In the genomic region with DNA sequence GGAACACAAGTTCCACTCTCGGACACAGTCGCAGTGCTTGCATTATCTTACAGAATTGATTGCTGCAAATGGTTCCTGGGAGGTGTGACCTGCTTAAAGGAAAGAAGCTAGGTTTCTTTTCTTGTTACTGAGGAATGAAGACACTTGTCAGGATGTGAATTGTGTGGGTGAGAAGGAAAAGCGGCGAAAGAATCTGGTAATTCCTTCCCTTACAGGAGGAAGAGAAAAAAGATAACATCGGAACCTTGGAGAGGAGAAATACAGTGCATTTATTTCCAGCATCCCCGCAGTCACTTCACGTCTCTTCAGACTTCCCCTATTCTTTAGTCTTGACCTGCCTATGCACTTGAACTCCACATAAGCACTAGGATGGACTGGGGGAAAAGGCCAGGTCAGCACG, we compare ENCODE assay signal across 8 cellular contexts. TPM values are rescaled to one million over a fixed set of nuclear protein-coding genes. Genes with fewer than 3 reads are reported as not detected.
DNase-seq lines count a peak whose midpoint lies in the region; ATAC-seq lines count a peak whose summit lies in the region.

No MANE protein-coding gene starts in this region.

- H3K9me3 Mint-ChIP-seq in T-cell: no peaks in the 10 kb centered on the region

- H3K4me1 ChIP-seq in HAP-1: peaks cover 12% of the 10 kb centered on the region

- no peak overlapping the region for H3K27ac Mint-ChIP-seq in T-cell

- H3K4me1 Mint-ChIP-seq in T-cell: peaks cover 19 to 25% (median 22%) of the 10 kb centered on the region in 3 donors

- H3K27me3 Mint-ChIP-seq in T-cell: peaks cover 39 to 43% of the 10 kb centered on the region in 2 donors

- no peaks in the 10 kb centered on the region for H3K9me3 ChIP-seq in HAP-1

- H3K36me3 Mint-ChIP-seq in T-cell: no peaks in the 10 kb centered on the region

- no peaks in the 10 kb centered on the region for H3K27me3 ChIP-seq in HAP-1 (ENCODE audit: low read depth)

- peak overlapping the region; percentile 47 for H3K4me3 ChIP-seq in HAP-1

- DNase-seq in HAP-1 (ENCODE audit: low spot score in 2 of 2) (no peak), T-cell (no peak), fibroblast of peridontal ligament (ENCODE audit: extremely low read depth) (peak; percentile 0), putamen (ENCODE audit: low spot score) (peak; percentile 10), NCI-H2171 (lab: John Stamatoyannopoulos, UW) (no peak), left colon (no peak)

- ATAC-seq in T-cell (replicated peaks in 1 of 4) (no peak), HG03442 (IDR thresholded peaks at IDR 0.05; ENCODE audit: unreplicated experiment) (no peak), HG02623 (IDR thresholded peaks at IDR 0.05; ENCODE audit: unreplicated experiment) (no peak), left colon (no peak)

- in situ Hi-C loops in HAP-1 (cut with MboI; ENCODE audit: low sequenced_read_pairs): loop anchor here (10.0 kb wide), 1 partner anchor 168 kb away; no protein-coding TSS in a partner anchor

- H3K4me3 Mint-ChIP-seq in T-cell: peak overlapping the region; percentile 62 to 83 (median 78)

- CTCF ChIA-PET in T-cell (lab: Charles Lee): no interaction called here

- POLR2A ChIA-PET in T-cell (lab: Charles Lee): interaction anchor here in 1 of 2 donors (0.6 kb wide), 1 partner anchor 1018 kb away, joined by 3 read pairs; no protein-coding TSS in a partner anchor

- no peaks in the 10 kb centered on the region for H3K36me3 ChIP-seq in HAP-1 (replicated peaks)

- intact Hi-C loops in left colon (cut with DNase I, micrococcal nuclease): no loop called here

RNA-seq across cellular contexts. Expression of gene CCSER1, which starts 0.4 kb away (rescaled TPM):
- 1 to 10 TPM in 2 of 5 donors, under 1 TPM in 3; 0.35 to 1.4 (median 0.98) TPM for total RNA-seq in T-cell
- total RNA-seq in left colon: 10 to 100 TPM; 14.4 to 22.7 TPM

Comparison
In these comparisons a context has a peak if more than half of its experiments do, and no peak if none do; other contexts are left out.
1. DNase-seq: peak in fibroblast of peridontal ligament (single experiment) and putamen (single experiment); none in HAP-1 (0 of 2), T-cell (0 of 34), NCI-H2171 (single experiment) and left colon (0 of 2).
2. RNA of gene CCSER1, which starts 0.4 kb away (total RNA-seq): 14.4 to 22.7 TPM in left colon; 0.35 to 1.4 TPM in T-cell; every median in the first group is over 4 times any median in the second.